18 cellular contexts compared by ENCODE assay signal in genomic region chr2:71666094-71666474, GRCh38.
A peak's percentile ranks its signal among the peaks of the same experiment; 100 is the strongest.
DNase-seq lines count a peak whose midpoint lies in the region; ATAC-seq, FAIRE-seq and TF ChIP-seq lines count a peak whose summit lies in the region.
"Had no signal": no experiment of that assay in that cellular context is flagged by ENCODE, and none has a peak within 500 bp of the region (broad histone marks: within the 10 kb centered on the region; RNA-seq: fewer than 3 reads in every experiment).

No MANE protein-coding gene starts in this region.

- no peaks in the 10 kb centered on the region for H3K27me3 ChIP-seq in rectal smooth muscle tissue (ENCODE audit: control insufficient read depth, insufficient read depth, low read length)
- H3K27me3 ChIP-seq: BLaER1 treated with 17β-estradiol and CSF1 and Interleukin-3, amounts not matched to agents 10 nM and 100 nM had no signal

- FAIRE-seq in kidney (lab: Jason Lieb, UNC) = no peak
- FAIRE-seq: GM19239, H54, HepG2 had no signal

- intact Hi-C loops in left ventricle myocardium superior (cut with micrococcal nuclease) = no loop called here
- intact Hi-C loops in cardiac septum (cut with DNase I) = no loop called here
- intact Hi-C loops in kidney (cut with DNase I) = no loop called here

- H3K4me3 ChIP-seq in kidney (ENCODE audit: low read length in 2 of 2) (no peak overlapping the region), rectal smooth muscle tissue (ENCODE audit: low read length) (no peak overlapping the region)
- H3K4me3 ChIP-seq: BLaER1 treated with 17β-estradiol and CSF1 and Interleukin-3, amounts not matched to agents 10 nM and 100 nM; GM23248 had no signal

- ATAC-seq in left ventricle myocardium superior (no peak), GM18502 (IDR thresholded peaks at IDR 0.05; ENCODE audit: poor library complexity, unreplicated experiment) (no peak)
- ATAC-seq: CD8-positive, alpha-beta T cell; HCT116; HepG2 had no signal

- no peak for TF ChIP-seq CTCF in kidney (IDR thresholded peaks at IDR 0.05; ENCODE audit: borderline replicate concordance, extremely low read depth, insufficient read depth)

- no peaks in the 10 kb centered on the region for H3K9me3 ChIP-seq in kidney (ENCODE audit: control insufficient read depth in 1 of 2, low read length in 2 of 2)
- H3K9me3 ChIP-seq: BLaER1 treated with 17β-estradiol and CSF1 and Interleukin-3, amounts not matched to agents 10 nM and 100 nM had no signal

- H3K27ac ChIP-seq in kidney (ENCODE audit: low read depth in 2 of 2, low read length in 2 of 2) (no peak overlapping the region), rectal smooth muscle tissue (ENCODE audit: low read depth, low read length) (peak overlapping the region; percentile 6)
- H3K27ac ChIP-seq: BLaER1 treated with 17β-estradiol and CSF1 and Interleukin-3, amounts not matched to agents 10 nM and 100 nM; GM23248 had no signal

- H3K36me3 ChIP-seq in kidney (ENCODE audit: control insufficient read depth in 1 of 2, insufficient read depth in 2 of 2, low read length in 2 of 2) = no peaks in the 10 kb centered on the region
- no peaks in the 10 kb centered on the region for H3K36me3 ChIP-seq in rectal smooth muscle tissue (ENCODE audit: control insufficient read depth, insufficient read depth, low read length)

- no peak overlapping the region for H3K9ac ChIP-seq in kidney (ENCODE audit: low read length in 2 of 2)
- no peak overlapping the region for H3K9ac ChIP-seq in rectal smooth muscle tissue (ENCODE audit: low read length)
- H3K9ac ChIP-seq: BLaER1 treated with 17β-estradiol and CSF1 and Interleukin-3, amounts not matched to agents 10 nM and 100 nM; GM23248 had no signal

- H3K4me1 ChIP-seq in kidney (ENCODE audit: control insufficient read depth in 1 of 2, insufficient read depth in 1 of 2, low read depth in 1 of 2, low read length in 2 of 2) = no peaks in the 10 kb centered on the region
- peaks cover 2% of the 10 kb centered on the region for H3K4me1 ChIP-seq in rectal smooth muscle tissue (ENCODE audit: control insufficient read depth, insufficient read depth, low read length)

- DNase-seq in left ventricle myocardium superior (peak; percentile 7), cardiac septum (ENCODE audit: low spot score) (no peak), kidney (peak; percentile 29), NCI-H82 treated with DMSO at 0.1 percent for 48 hours (lab: John Stamatoyannopoulos, UW; ENCODE audit: unreplicated experiment) (no peak)
- DNase-seq in activated T-cell treated with anti-CD3 and anti-CD28 coated beads, Interleukin-2, amount 50 U/mL, for 1 hour = no peak
- DNase-seq: Calu3; CD8-positive, alpha-beta T cell; DMS79 treated with DMSO at 0.1 percent for 48 hours; GF-D8; HFFc6 had no signal

Comparison
In these comparisons a context has a peak if more than half of its experiments do, and no peak if none do; other contexts are left out.
1. DNase-seq: peak in left ventricle myocardium superior (single experiment) and kidney (single experiment); none in cardiac septum (single experiment), NCI-H82 treated with DMSO at 0.1 percent for 48 hours (single experiment) and activated T-cell treated with anti-CD3 and anti-CD28 coated beads, Interleukin-2, amount 50 U/mL, for 1 hour (single experiment).